1 cellular context compared by ENCODE assay signal in genomic region chr6:53201270-53201669, GRCh38.
TF ChIP-seq lines count a peak whose summit lies in the region.

No MANE protein-coding gene starts in this region.

TF ChIP-seq in GM12878, 131 proteins besides CTCF, POLR2A, EP300 and RAD21:
- TF ChIP-seq ZNF592 (IDR thresholded peaks at IDR 0.05) (no peak), FOXM1 (IDR thresholded peaks at IDR 0.05; ENCODE audit: low read depth, low read length) (0 out of 2 replicates have a peak, but pooled peaks have one; percentile 26), RUNX3 (IDR thresholded peaks at IDR 0.05; ENCODE audit: low read length) (peak; percentile 58; the same call in 1 of the 2 replicates), HDAC6 (IDR thresholded peaks at IDR 0.05; ENCODE audit: unreplicated experiment) (no peak), IKZF2 (IDR thresholded peaks at IDR 0.05) (peak; percentile 31 to 47; a peak in 2 of 4 replicates), MXI1 (IDR thresholded peaks at IDR 0.05; ENCODE audit: low read depth, low read length) (no peak), PAX8 (IDR thresholded peaks at IDR 0.05) (no peak), EED (IDR thresholded peaks at IDR 0.05; ENCODE audit: low read depth) (peak; percentile 72), EGR1 (IDR thresholded peaks at IDR 0.05; ENCODE audit: borderline replicate concordance in 1 of 2, low read depth in 2 of 2, low read length in 2 of 2) (no peak), ZSCAN29 (IDR thresholded peaks at IDR 0.05) (no peak), TCF7 (IDR thresholded peaks at IDR 0.05; ENCODE audit: borderline replicate concordance) (no peak), YBX1 (IDR thresholded peaks at IDR 0.05) (no peak), RBBP5 (conservative IDR thresholded peaks at IDR 0.05) (no peak), NRF1 (conservative IDR thresholded peaks at IDR 0.05; ENCODE audit: low read depth, low read length) (no peak), SREBF2 (IDR thresholded peaks at IDR 0.05; ENCODE audit: low read length) (no peak), ETV6 (conservative IDR thresholded peaks at IDR 0.05 in 1 of 2, IDR thresholded peaks at IDR 0.05 in 1 of 2; ENCODE audit: borderline replicate concordance in 1 of 2, low read depth in 1 of 2) (peak in 1 of 2 experiments; percentile 33; a peak in 1 of 4 replicates), E2F4 (IDR thresholded peaks at IDR 0.05; ENCODE audit: low read depth, low read length) (no peak), SKIL (IDR thresholded peaks at IDR 0.05; ENCODE audit: low read depth, poor library complexity, severe bottlenecking) (no peak), SIN3A (IDR thresholded peaks at IDR 0.05; ENCODE audit: low read depth, low read length) (no peak), CBX5 (IDR thresholded peaks at IDR 0.05; ENCODE audit: low read depth) (no peak), IKZF1 (conservative IDR thresholded peaks at IDR 0.05) (peak; percentile 44; the same call in 1 of the 2 replicates), SMAD1 (IDR thresholded peaks at IDR 0.05; ENCODE audit: low read depth, partially characterized antibody) (no peak), NR2C1 (IDR thresholded peaks at IDR 0.05) (no peak)
